Comparison of ENCODE assay signal across 7 cellular contexts in genomic region chr12:50985322-50985721, GRCh38. TPM values are rescaled to one million over a fixed set of nuclear protein-coding genes. Genes with fewer than 3 reads are reported as not detected.
DNase-seq lines count a peak whose midpoint lies in the region; ATAC-seq, FAIRE-seq and TF ChIP-seq lines count a peak whose summit lies in the region.

No MANE protein-coding gene starts in this region.

- DNase-seq in RCC 7860 (ENCODE audit: low spot score) = peak; percentile 29
- DNase-seq in coronary artery (ENCODE audit: low spot score) = no peak
- no peak for DNase-seq in lower lobe of right lung
- no peak for DNase-seq in suprapubic skin (ENCODE audit: low spot score in 2 of 2)
- no peak for DNase-seq in COLO829 (ENCODE audit: low spot score)
- DNase-seq in urothelium cell line (ENCODE audit: low spot score) = no peak

- no peak for FAIRE-seq in RCC 7860 (lab: Jason Lieb, UNC)
- no peak for FAIRE-seq in urothelium cell line (lab: Jason Lieb, UNC)

- H3K4me1 ChIP-seq in lower lobe of right lung (peaks cover 28% of the 10 kb centered on the region), suprapubic skin (peaks cover 36% of the 10 kb centered on the region)

- peak overlapping the region; percentile 85 to 92 for H3K27ac ChIP-seq in coronary artery
- H3K27ac ChIP-seq in lower lobe of right lung = peak overlapping the region; percentile 67
- peak overlapping the region; percentile 84 for H3K27ac ChIP-seq in suprapubic skin

- no peak for TF ChIP-seq EP300 in suprapubic skin (IDR thresholded peaks at IDR 0.05)

- TF ChIP-seq CTCF in coronary artery (IDR thresholded peaks at IDR 0.05) (no peak), lower lobe of right lung (IDR thresholded peaks at IDR 0.05) (no peak), suprapubic skin (IDR thresholded peaks at IDR 0.05) (no peak)

- peaks cover 43% of the 10 kb centered on the region for H3K36me3 ChIP-seq in lower lobe of right lung
- peaks cover 21% of the 10 kb centered on the region for H3K36me3 ChIP-seq in suprapubic skin

- ATAC-seq in lower lobe of right lung (peak; percentile 39 to 75), GM18867 (IDR thresholded peaks at IDR 0.05; ENCODE audit: unreplicated experiment) (no peak)

- H3K4me3 ChIP-seq in coronary artery (no peak overlapping the region), lower lobe of right lung (no peak overlapping the region), suprapubic skin (no peak overlapping the region)

- intact Hi-C loops in lower lobe of right lung (cut with DNase I) = loop anchor here (5.0 to 10.0 kb wide), 2 partner anchors 51 to 158 kb away; no protein-coding TSS in a partner anchor

- H3K9me3 ChIP-seq in lower lobe of right lung (no peaks in the 10 kb centered on the region), suprapubic skin (no peaks in the 10 kb centered on the region)

- H3K27me3 ChIP-seq in lower lobe of right lung (ENCODE audit: low read depth) (no peaks in the 10 kb centered on the region), suprapubic skin (no peaks in the 10 kb centered on the region)

- no peak for TF ChIP-seq POLR2A in suprapubic skin (IDR thresholded peaks at IDR 0.05)

RNA-seq across cellular contexts. Expression of gene HIGD1C, which starts 33.0 kb away (rescaled TPM):
- total RNA-seq in lower lobe of right lung = not detected
- not detected for total RNA-seq in suprapubic skin

RNA-seq across cellular contexts. Expression of gene SLC11A2, which starts 40.9 kb away (rescaled TPM):
- 102 TPM for total RNA-seq in lower lobe of right lung
- 100 to 1,000 TPM in 1 of 4 donors, 10 to 100 TPM in 3; 39.0 to 108 (median 60.2) TPM for total RNA-seq in suprapubic skin
